In the genomic region with DNA sequence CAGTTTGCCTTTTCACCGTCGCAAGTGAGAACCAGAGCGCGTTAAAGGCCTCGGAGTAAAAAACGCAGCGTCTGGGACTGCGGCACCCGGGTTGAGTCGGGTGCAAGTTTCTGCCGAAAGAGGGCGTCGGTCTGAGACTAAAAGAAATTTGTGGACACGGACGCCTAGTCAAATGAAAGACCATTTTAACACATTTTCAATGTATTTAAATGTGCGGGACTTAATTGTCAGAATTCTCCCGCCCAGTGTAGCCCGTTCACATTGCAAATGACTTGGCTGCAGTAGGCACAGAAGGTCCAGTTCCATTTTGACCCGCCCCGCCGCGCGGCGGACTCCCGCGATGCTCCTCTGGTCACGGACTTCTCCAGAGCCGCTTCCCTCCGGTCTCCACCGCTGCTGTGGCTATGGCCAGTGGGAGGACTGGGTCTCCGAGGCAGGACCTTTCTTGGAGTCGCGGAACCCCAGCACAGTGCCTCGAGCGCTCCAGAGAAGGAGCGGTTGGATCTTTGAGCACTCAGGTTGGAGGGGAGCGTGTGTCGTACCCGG, we compare ENCODE assay signal across 1 cellular context.
TF ChIP-seq lines count a peak whose summit lies in the region.

No MANE protein-coding gene starts in this region.

TF ChIP-seq in endothelial cell of umbilical vein, 7 proteins besides CTCF, POLR2A, EP300 and RAD21:
- TF ChIP-seq EZH2 (IDR thresholded peaks at IDR 0.05; ENCODE audit: borderline replicate concordance, low read depth, low read length, severe bottlenecking) (no peak), JUN (IDR thresholded peaks at IDR 0.05; ENCODE audit: borderline replicate concordance, insufficient read depth, insufficient read length, low read depth) (no peak), MYC (IDR thresholded peaks at IDR 0.05; ENCODE audit: low read depth, low read length) (no peak), GATA2 (IDR thresholded peaks at IDR 0.05; ENCODE audit: insufficient read depth, insufficient read length, low read depth, low read length) (no peak), POLR2AphosphoS5 (IDR thresholded peaks at IDR 0.05; ENCODE audit: insufficient read depth, low read depth, low read length) (no peak), FOS (IDR thresholded peaks at IDR 0.05; ENCODE audit: borderline replicate concordance, insufficient read depth, low read length) (no peak)
- TF ChIP-seq, protein P1, sequence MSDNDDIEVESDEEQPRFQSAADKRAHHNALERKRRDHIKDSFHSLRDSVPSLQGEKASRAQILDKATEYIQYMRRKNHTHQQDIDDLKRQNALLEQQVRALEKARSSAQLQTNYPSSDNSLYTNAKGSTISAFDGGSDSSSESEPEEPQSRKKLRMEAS (IDR thresholded peaks at IDR 0.05; ENCODE audit: insufficient read depth, insufficient read length), result no peak
TF ChIP-seq in endothelial cell of umbilical vein: peak in this region for 0.
